Comparison of ENCODE assay signal across 16 cellular contexts in the genomic region with DNA sequence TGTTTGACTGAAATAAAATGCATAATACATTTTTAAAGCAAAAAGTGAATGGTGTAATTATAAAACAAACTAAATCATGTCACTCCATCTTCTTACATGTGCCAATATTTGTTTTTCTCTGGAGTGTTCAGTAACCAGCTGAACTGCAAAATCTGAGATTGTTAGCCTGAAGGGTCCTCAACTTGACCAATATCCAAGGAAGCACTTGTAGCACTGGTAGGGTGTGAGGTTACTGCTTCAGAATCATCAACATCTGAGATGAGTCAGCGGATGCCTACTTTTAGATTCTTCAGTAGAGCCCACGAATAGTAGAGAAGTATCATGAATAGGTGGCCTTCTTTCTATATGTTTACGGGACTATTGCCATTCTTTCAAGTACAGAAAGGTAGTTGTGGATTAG.
DNase-seq lines count a peak whose midpoint lies in the region; ATAC-seq and TF ChIP-seq lines count a peak whose summit lies in the region.
"Had no signal": no experiment of that assay in that cellular context is flagged by ENCODE, and none has a peak within 500 bp of the region (broad histone marks: within the 10 kb centered on the region; RNA-seq: fewer than 3 reads in every experiment).

No MANE protein-coding gene starts in this region.

- no peak overlapping the region for H3K4me3 ChIP-seq in lower lobe of right lung
- H3K4me3 ChIP-seq in heart right ventricle, result no peak overlapping the region
- H3K4me3 ChIP-seq: BLaER1 treated with 17β-estradiol and CSF1 and Interleukin-3, amounts not matched to agents 10 nM and 100 nM; K562 had no signal

- DNase-seq in DMS53 (lab: John Stamatoyannopoulos, UW), result peak; percentile 52
- DNase-seq in DMS79 (lab: John Stamatoyannopoulos, UW), result peak; percentile 16
- DNase-seq in NCI-H2029 treated with DMSO at 0.1 percent for 48 hours (lab: John Stamatoyannopoulos, UW), result peak; percentile 77
- DNase-seq in lower lobe of right lung, result no peak
- DNase-seq in HCEC 1CT, result no peak
- no peak for DNase-seq in activated CD4-positive, alpha-beta T cell treated with anti-CD3 and anti-CD28 coated beads for 1 hour
- no peak for DNase-seq in heart right ventricle
- DNase-seq: Calu3; CD8-positive, alpha-beta T cell; GF-D8; GOT3; H9; IMR-90 had no signal

- WGBS in heart right ventricle, 2 donors, result 93 to 97% methylated on average over 3 of the region's 3 CpGs

- no peaks in the 10 kb centered on the region for H3K36me3 ChIP-seq in lower lobe of right lung
- H3K36me3 ChIP-seq in heart right ventricle, result no peaks in the 10 kb centered on the region
- H3K36me3 ChIP-seq: BLaER1 treated with 17β-estradiol and CSF1 and Interleukin-3, amounts not matched to agents 10 nM and 100 nM had no signal

- H3K27ac ChIP-seq in lower lobe of right lung, result no peak overlapping the region
- no peak overlapping the region for H3K27ac ChIP-seq in heart right ventricle
- H3K27ac ChIP-seq: BLaER1 treated with 17β-estradiol and CSF1 and Interleukin-3, amounts not matched to agents 10 nM and 100 nM; HL-60 had no signal

- peaks cover 14% of the 10 kb centered on the region for H3K4me1 ChIP-seq in lower lobe of right lung
- peaks cover 0 to 19% (median 7%) of the 10 kb centered on the region in 9 donors for H3K4me1 ChIP-seq in heart right ventricle

- intact Hi-C loops in lower lobe of right lung (cut with DNase I), result no loop called here
- intact Hi-C loops in heart right ventricle (cut with DNase I), result no loop called here

- TF ChIP-seq CTCF in lower lobe of right lung (IDR thresholded peaks at IDR 0.05) (no peak), heart right ventricle (IDR thresholded peaks at IDR 0.05) (no peak)

- H3K9me3 ChIP-seq in lower lobe of right lung, result no peaks in the 10 kb centered on the region
- no peaks in the 10 kb centered on the region for H3K9me3 ChIP-seq in heart right ventricle

- no peaks in the 10 kb centered on the region for H3K27me3 ChIP-seq in lower lobe of right lung (ENCODE audit: low read depth)
- H3K27me3 ChIP-seq in heart right ventricle, result no peaks in the 10 kb centered on the region
- H3K27me3 ChIP-seq: BLaER1 treated with 17β-estradiol and CSF1 and Interleukin-3, amounts not matched to agents 10 nM and 100 nM had no signal

- ATAC-seq in lower lobe of right lung (peak; percentile 70 to 75), heart right ventricle (no peak)
- ATAC-seq: CD8-positive, alpha-beta T cell; K562 had no signal

Comparison
In these comparisons a context has a peak if more than half of its experiments do, and no peak if none do; other contexts are left out.
1. DNase-seq: peak in DMS53 (single experiment), DMS79 (single experiment) and NCI-H2029 treated with DMSO at 0.1 percent for 48 hours (single experiment); none in lower lobe of right lung (single experiment), HCEC 1CT (single experiment), activated CD4-positive, alpha-beta T cell treated with anti-CD3 and anti-CD28 coated beads for 1 hour (single experiment) and heart right ventricle (0 of 2).
2. ATAC-seq: peak in lower lobe of right lung (2 of 2); none in heart right ventricle (0 of 8).